In the genomic region with DNA sequence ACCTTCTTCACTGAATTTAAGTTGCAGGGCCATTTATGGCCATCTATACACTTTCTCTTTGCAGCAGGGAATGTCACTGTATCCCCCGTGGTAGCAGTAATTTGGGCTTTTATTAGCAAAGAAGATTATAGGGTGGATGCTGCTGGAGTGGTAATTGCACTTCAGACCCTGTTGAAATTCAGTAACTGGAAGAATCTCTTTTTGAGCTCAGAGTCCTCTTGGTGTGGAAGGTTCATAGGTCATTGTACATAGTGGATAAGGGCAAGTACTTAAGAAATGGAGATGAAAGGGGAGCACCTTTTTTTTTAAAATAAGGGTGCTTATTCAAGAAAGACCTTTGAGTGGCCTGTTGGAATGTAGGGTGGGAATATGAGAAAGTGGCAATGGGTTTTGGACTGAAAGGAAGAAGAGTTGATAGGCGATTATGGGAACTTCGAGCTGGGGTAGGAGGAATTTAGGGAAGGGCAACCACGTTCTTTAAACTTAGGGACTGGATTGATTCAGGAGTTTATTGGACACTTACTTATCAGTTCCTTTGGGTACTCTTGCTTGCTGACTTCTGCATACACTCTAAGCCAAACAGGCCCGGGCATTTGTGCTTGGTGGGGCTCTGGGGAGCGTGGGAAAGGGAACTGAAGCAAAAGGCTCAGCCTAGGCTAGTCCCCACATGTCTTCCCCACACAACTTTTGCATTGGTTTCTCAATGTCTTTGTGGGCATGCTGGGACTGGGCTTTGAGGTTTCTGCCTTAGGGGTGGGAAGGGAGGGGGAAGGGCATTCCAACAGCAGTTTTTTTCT, we compare ENCODE assay signal across 9 cellular contexts. TPM values are rescaled to one million over a fixed set of nuclear protein-coding genes. Genes with fewer than 3 reads are reported as not detected.
DNase-seq lines count a peak whose midpoint lies in the region; ATAC-seq and TF ChIP-seq lines count a peak whose summit lies in the region.
"Had no signal": no experiment of that assay in that cellular context is flagged by ENCODE, and none has a peak within 500 bp of the region (broad histone marks: within the 10 kb centered on the region; RNA-seq: fewer than 3 reads in every experiment).

No MANE protein-coding gene starts in this region.

- peak; percentile 87 for DNase-seq in KBM-7
- DNase-seq in esophagus muscularis mucosa (ENCODE audit: extremely low spot score), result no peak
- DNase-seq in putamen (ENCODE audit: low spot score), result peak; percentile 30
- no peak for DNase-seq in activated effector memory CD4-positive, alpha-beta T cell treated with anti-CD3 and anti-CD28 coated beads, Interleukin-2, amount 50 U/mL, for 16 hours
- DNase-seq in NCI-H526 treated with DMSO at 0.1 percent for 48 hours (lab: John Stamatoyannopoulos, UW), result no peak
- DNase-seq in NCI-H1436 treated with DMSO at 0.1 percent for 48 hours (lab: John Stamatoyannopoulos, UW), result no peak

- no peak for TF ChIP-seq CTCF in esophagus muscularis mucosa (IDR thresholded peaks at IDR 0.05)

- no peak for TF ChIP-seq EP300 in esophagus muscularis mucosa (IDR thresholded peaks at IDR 0.05)

- intact Hi-C loops in esophagus muscularis mucosa (cut with DNase I), result no loop called here

- peaks cover 0 to 19% (median 13%) of the 10 kb centered on the region in 4 donors for H3K36me3 ChIP-seq in esophagus muscularis mucosa

- peaks cover 83 to 96% (median 92%) of the 10 kb centered on the region in 4 donors for H3K4me1 ChIP-seq in esophagus muscularis mucosa

- no peaks in the 10 kb centered on the region for H3K9me3 ChIP-seq in esophagus muscularis mucosa

- H3K4me3 ChIP-seq in esophagus muscularis mucosa, result no peak overlapping the region

- ATAC-seq in GM18909 (IDR thresholded peaks at IDR 0.05; ENCODE audit: poor library complexity, unreplicated experiment) (peak; percentile 43), HG03439 (IDR thresholded peaks at IDR 0.05; ENCODE audit: unreplicated experiment) (no peak)

- WGBS in esophagus muscularis mucosa, result 63% methylated on average over 6 of the region's 6 CpGs

- no peak for TF ChIP-seq POLR2A in esophagus muscularis mucosa (IDR thresholded peaks at IDR 0.05; ENCODE audit: low read depth)

- no peaks in the 10 kb centered on the region for H3K27me3 ChIP-seq in esophagus muscularis mucosa

- H3K27ac ChIP-seq in esophagus muscularis mucosa (replicated peaks in 1 of 4), result peak overlapping the region; percentile 26 to 63 (median 43)

- in situ Hi-C loops in KBM-7 (cut with MboI; ENCODE audit: low pct_unique_long_range_greater_than_20kb, low sequenced_read_pairs), result no loop called here

RNA-seq across cellular contexts. Expression of gene CTNND1, which starts 26.5 kb away (rescaled TPM):
- 100 to 1,000 TPM in 1 of 4 donors, 10 to 100 TPM in 3; 78.1 to 101 (median 89.5) TPM for total RNA-seq in esophagus muscularis mucosa

RNA-seq across cellular contexts. Expression of gene BTBD18, which starts 36.5 kb away (rescaled TPM):
- not detected for total RNA-seq in esophagus muscularis mucosa
- total RNA-seq: lung microvascular endothelial cell had no signal

RNA-seq across cellular contexts. Expression of gene SELENOH, which starts 46.8 kb away (rescaled TPM):
- 100 to 1,000 TPM in 1 of 4 donors, 10 to 100 TPM in 3; 71.4 to 109 (median 82.6) TPM for total RNA-seq in esophagus muscularis mucosa

Comparison
In these comparisons a context has a peak if more than half of its experiments do, and no peak if none do; other contexts are left out.
1. DNase-seq: peak in KBM-7 (single experiment) and putamen (single experiment); none in esophagus muscularis mucosa (single experiment), activated effector memory CD4-positive, alpha-beta T cell treated with anti-CD3 and anti-CD28 coated beads, Interleukin-2, amount 50 U/mL, for 16 hours (single experiment), NCI-H526 treated with DMSO at 0.1 percent for 48 hours (single experiment) and NCI-H1436 treated with DMSO at 0.1 percent for 48 hours (single experiment).